9 cellular contexts compared by ENCODE assay signal in the genomic region with DNA sequence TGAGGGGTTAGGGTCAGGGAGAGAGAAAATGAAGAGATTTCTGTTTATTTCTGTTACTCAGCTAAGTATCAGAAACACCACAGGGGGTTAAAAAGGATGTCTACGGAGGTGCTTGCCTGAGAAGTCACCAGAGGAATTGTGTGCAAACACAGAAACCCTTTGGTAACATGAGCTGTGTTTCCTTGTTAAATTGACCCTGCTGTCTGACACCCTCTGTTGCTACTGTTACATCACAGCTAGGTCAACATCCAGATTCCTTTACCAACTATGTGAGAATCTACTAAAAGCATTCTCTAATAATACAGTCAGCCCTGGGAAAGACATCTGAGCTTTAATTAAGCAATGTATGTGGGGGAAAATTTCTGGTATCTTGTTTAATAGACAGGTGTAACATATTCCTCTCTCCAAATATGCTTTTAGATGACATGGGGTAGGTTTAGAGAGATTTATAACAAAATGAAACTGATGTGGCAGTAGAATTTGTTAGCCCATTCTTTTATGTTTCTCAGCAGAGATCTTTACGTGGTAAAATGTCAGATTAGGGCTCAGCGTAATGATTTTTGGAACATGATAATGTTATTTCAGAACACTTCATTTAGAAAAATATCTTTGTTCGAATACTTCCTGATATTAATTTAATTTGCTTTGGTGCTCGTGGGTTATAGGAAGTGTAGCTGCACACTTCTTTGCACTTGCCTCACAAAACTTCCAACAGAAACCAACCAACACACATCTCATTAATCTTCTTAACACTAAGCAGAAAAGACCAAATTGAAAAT.
A peak's percentile ranks its signal among the peaks of the same experiment; 100 is the strongest.
DNase-seq lines count a peak whose midpoint lies in the region; ATAC-seq, FAIRE-seq and TF ChIP-seq lines count a peak whose summit lies in the region.
"Had no signal": no experiment of that assay in that cellular context is flagged by ENCODE, and none has a peak within 500 bp of the region (broad histone marks: within the 10 kb centered on the region; RNA-seq: fewer than 3 reads in every experiment).

No MANE protein-coding gene starts in this region.

- POLR2A ChIA-PET in activated naive CD8-positive, alpha-beta T cell treated with anti-CD3 and anti-CD28 coated beads, Interleukin-2, amount 10 ng/mL, durations not matched to agents 7 days and 5 days (lab: Charles Lee) = interaction anchor here (1.4 kb wide), 1 partner anchor 9 kb away, joined by 4 read pairs; no protein-coding TSS in a partner anchor

- no peak for TF ChIP-seq POLR2A in H54 (IDR thresholded peaks at IDR 0.05; ENCODE audit: low read depth, low read length)

- H3K27me3 Mint-ChIP-seq in activated naive CD4-positive, alpha-beta T cell treated with anti-CD3 and anti-CD28 coated beads, Interleukin-2, amount 50 U/mL, for 24 hours = no peaks in the 10 kb centered on the region
- H3K27me3 Mint-ChIP-seq in activated naive CD8-positive, alpha-beta T cell treated with anti-CD3 and anti-CD28 coated beads, Interleukin-2, amount 10 ng/mL, durations not matched to agents 7 days and 5 days = no peaks in the 10 kb centered on the region
- H3K27me3 Mint-ChIP-seq in type B pancreatic cell = no peaks in the 10 kb centered on the region

- FAIRE-seq in H54 (lab: Jason Lieb, UNC) = no peak

- no peaks in the 10 kb centered on the region for H3K9me3 Mint-ChIP-seq in activated naive CD4-positive, alpha-beta T cell treated with anti-CD3 and anti-CD28 coated beads, Interleukin-2, amount 50 U/mL, for 24 hours
- peaks cover 9% of the 10 kb centered on the region for H3K9me3 Mint-ChIP-seq in activated naive CD8-positive, alpha-beta T cell treated with anti-CD3 and anti-CD28 coated beads, Interleukin-2, amount 10 ng/mL, durations not matched to agents 7 days and 5 days
- no peaks in the 10 kb centered on the region for H3K9me3 Mint-ChIP-seq in type B pancreatic cell

- no peak for TF ChIP-seq CTCF in type B pancreatic cell (conservative IDR thresholded peaks at IDR 0.05)

- H3K4me1 Mint-ChIP-seq in activated naive CD4-positive, alpha-beta T cell treated with anti-CD3 and anti-CD28 coated beads, Interleukin-2, amount 50 U/mL, for 24 hours = peaks cover 30% of the 10 kb centered on the region
- peaks cover 32% of the 10 kb centered on the region for H3K4me1 Mint-ChIP-seq in activated naive CD8-positive, alpha-beta T cell treated with anti-CD3 and anti-CD28 coated beads, Interleukin-2, amount 10 ng/mL, durations not matched to agents 7 days and 5 days
- H3K4me1 Mint-ChIP-seq in type B pancreatic cell (ENCODE audit: unreplicated experiment) = peaks cover 24% of the 10 kb centered on the region

- peak overlapping the region; percentile 12 for H3K4me3 Mint-ChIP-seq in activated naive CD4-positive, alpha-beta T cell treated with anti-CD3 and anti-CD28 coated beads, Interleukin-2, amount 50 U/mL, for 24 hours
- peak overlapping the region; percentile 54 for H3K4me3 Mint-ChIP-seq in activated naive CD8-positive, alpha-beta T cell treated with anti-CD3 and anti-CD28 coated beads, Interleukin-2, amount 10 ng/mL, durations not matched to agents 7 days and 5 days
- H3K4me3 Mint-ChIP-seq in type B pancreatic cell = peak overlapping the region; percentile 11

- peaks cover 2% of the 10 kb centered on the region for H3K36me3 Mint-ChIP-seq in activated naive CD4-positive, alpha-beta T cell treated with anti-CD3 and anti-CD28 coated beads, Interleukin-2, amount 50 U/mL, for 24 hours
- peaks cover 22% of the 10 kb centered on the region for H3K36me3 Mint-ChIP-seq in activated naive CD8-positive, alpha-beta T cell treated with anti-CD3 and anti-CD28 coated beads, Interleukin-2, amount 10 ng/mL, durations not matched to agents 7 days and 5 days
- H3K36me3 Mint-ChIP-seq in type B pancreatic cell = no peaks in the 10 kb centered on the region

- DNase-seq in activated naive CD4-positive, alpha-beta T cell treated with anti-CD3 and anti-CD28 coated beads, Interleukin-2, amount 50 U/mL, for 16 hours = no peak
- DNase-seq in activated naive CD8-positive, alpha-beta T cell treated with anti-CD3 and anti-CD28 coated beads, Interleukin-2, amount 10 ng/mL, durations not matched to agents 7 days and 5 days = no peak
- DNase-seq in kidney glomerular epithelial cell (lab: John Stamatoyannopoulos, UW) = peak; percentile 76
- DNase-seq in type B pancreatic cell (ENCODE audit: extremely low spot score, unreplicated experiment) = no peak
- DNase-seq in activated CD4-positive, CD25-positive, alpha-beta regulatory T cell (lab: John Stamatoyannopoulos, UW) = no peak
- DNase-seq in RKO (ENCODE audit: low spot score) = no peak
- DNase-seq in H54 (ENCODE audit: insufficient read length, low spot score) = no peak
- DNase-seq: activated CD4-positive, alpha-beta T cell treated with anti-CD3 and anti-CD28 coated beads, Interleukin-2, amount 50 U/mL, for 4 hours had no signal

- peak; percentile 46 for ATAC-seq in activated naive CD8-positive, alpha-beta T cell treated with anti-CD3 and anti-CD28 coated beads, Interleukin-2, amount 10 ng/mL, durations not matched to agents 7 days and 5 days (ENCODE audit: low read depth)

- no peak overlapping the region for H3K27ac Mint-ChIP-seq in activated naive CD4-positive, alpha-beta T cell treated with anti-CD3 and anti-CD28 coated beads, Interleukin-2, amount 50 U/mL, for 24 hours
- peak overlapping the region; percentile 68 for H3K27ac Mint-ChIP-seq in activated naive CD8-positive, alpha-beta T cell treated with anti-CD3 and anti-CD28 coated beads, Interleukin-2, amount 10 ng/mL, durations not matched to agents 7 days and 5 days
- H3K27ac Mint-ChIP-seq in type B pancreatic cell = peak overlapping the region; percentile 49
